26 cellular contexts compared by ENCODE assay signal in genomic region chr10:1418031-1418550, GRCh38.
"Had no signal": no experiment of that assay in that cellular context is flagged by ENCODE, and none has a peak within 500 bp of the region (broad histone marks: within the 10 kb centered on the region; RNA-seq: fewer than 3 reads in every experiment).

No MANE protein-coding gene starts in this region.

- DNase-seq: cortex of kidney; effector CD8-positive, alpha-beta T cell; erythroblast; esophagus squamous epithelium; foreskin melanocyte; glutamatergic neuron; heart right ventricle; hippocampal formation; kidney glomerular epithelial cell; left ventricle myocardium superior; lower lobe of right lung; natural killer cell; occipital lobe; pancreas; retina; small intestine; stimulated activated CD4-positive, alpha-beta T cell treated with anti-CD3 and anti-CD28 coated beads, Interleukin-12 subunit alpha, Interleukin-12 subunit beta, amount 100 ng/mL, for 4 hours; stimulated activated CD4-positive, alpha-beta T cell treated with anti-CD3 and anti-CD28 coated beads, Interleukin-1b, Interleukin-23, amount 100 ng/mL, for 48 hours; stimulated activated CD4-positive, alpha-beta T cell treated with anti-CD3 and anti-CD28 coated beads, Interleukin-4, amount 100 ng/mL, for 1 hour; stimulated activated CD8-positive, alpha-beta memory T cell treated with anti-CD3 and anti-CD28 coated beads, Interleukin-4, amount 100 ng/mL, for 48 hours; stimulated activated naive CD4-positive, alpha-beta T cell; stimulated activated naive CD8-positive, alpha-beta T cell treated with anti-CD3 and anti-CD28 coated beads, Interleukin-15, amount 100 ng/mL, for 72 hours; thyroid gland; trophoblast cell had no signal

- H3K36me3 ChIP-seq: esophagus squamous epithelium, heart right ventricle, lower lobe of right lung, pancreas, right lobe of liver, thyroid gland, vagina had no signal

- H3K36me3 Mint-ChIP-seq: natural killer cell had no signal

- H3K9me3 ChIP-seq: esophagus squamous epithelium, heart right ventricle, lower lobe of right lung, pancreas, right lobe of liver, thyroid gland, vagina had no signal

- H3K27ac ChIP-seq: esophagus squamous epithelium, heart right ventricle, lower lobe of right lung, pancreas, right lobe of liver, thyroid gland, vagina had no signal

- H3K4me1 ChIP-seq: lower lobe of right lung, thyroid gland had no signal

- H3K27ac Mint-ChIP-seq: natural killer cell; stimulated activated naive CD8-positive, alpha-beta T cell treated with anti-CD3 and anti-CD28 coated beads, Interleukin-15, amount 100 ng/mL, for 72 hours had no signal

- H3K27me3 ChIP-seq: thyroid gland, vagina had no signal

- H3K4me3 Mint-ChIP-seq: natural killer cell; stimulated activated naive CD8-positive, alpha-beta T cell treated with anti-CD3 and anti-CD28 coated beads, Interleukin-15, amount 100 ng/mL, for 72 hours had no signal

- H3K4me3 ChIP-seq: esophagus squamous epithelium, heart right ventricle, lower lobe of right lung, pancreas, right lobe of liver, thyroid gland, vagina had no signal
